In genomic region chr5:1930880-1931589, GRCh38 we compare ENCODE assay signal across 9 cellular contexts. TPM values are rescaled to one million over a fixed set of nuclear protein-coding genes. Genes with fewer than 3 reads are reported as not detected.
DNase-seq lines count a peak whose midpoint lies in the region; ATAC-seq, FAIRE-seq and TF ChIP-seq lines count a peak whose summit lies in the region.
"Had no signal": no experiment of that assay in that cellular context is flagged by ENCODE, and none has a peak within 500 bp of the region (broad histone marks: within the 10 kb centered on the region; RNA-seq: fewer than 3 reads in every experiment).

No MANE protein-coding gene starts in this region.

- no peak overlapping the region for H2AFZ ChIP-seq in GM12878 (ENCODE audit: control insufficient read depth, low read depth, low read length)
- no peak overlapping the region for H2AFZ ChIP-seq in trophoblast cell (ENCODE audit: insufficient read depth, low read length, poor library complexity)

- no peaks in the 10 kb centered on the region for H3K79me2 ChIP-seq in GM12878 (ENCODE audit: control insufficient read depth, insufficient read depth, low read length)
- H3K79me2 ChIP-seq in trophoblast cell (ENCODE audit: control insufficient read depth, insufficient read depth, low read length, poor library complexity), result no peaks in the 10 kb centered on the region

- H3K36me3 ChIP-seq in BE2C, result no peaks in the 10 kb centered on the region
- no peaks in the 10 kb centered on the region for H3K36me3 ChIP-seq in GM12878 (ENCODE audit: control insufficient read depth in 2 of 2, insufficient read depth in 2 of 2, low read length in 1 of 2)
- no peaks in the 10 kb centered on the region for H3K36me3 ChIP-seq in trophoblast cell (ENCODE audit: control insufficient read depth in 1 of 2, insufficient read depth in 2 of 2, low read length in 2 of 2)

- no peak for TF ChIP-seq POLR2A in GM12878 (IDR thresholded peaks at IDR 0.05; ENCODE audit: low read depth, low read length)

- no peak overlapping the region for H2BK12ac ChIP-seq in trophoblast cell (ENCODE audit: low read length)

- H3K9ac ChIP-seq in GM12878 (ENCODE audit: control insufficient read depth, insufficient read depth, low read length), result no peak overlapping the region
- no peak overlapping the region for H3K9ac ChIP-seq in trophoblast cell (ENCODE audit: low read length)

- TF ChIP-seq CTCF in BE2C (IDR thresholded peaks at IDR 0.05; ENCODE audit: low read depth, low read length), result no peak
- no peak for TF ChIP-seq CTCF in GM12878 (IDR thresholded peaks at IDR 0.05 in 2 of 3, conservative IDR thresholded peaks at IDR 0.05 in 1 of 3; ENCODE audit: control insufficient read depth in 2 of 3, extremely low read depth in 1 of 3, insufficient read depth in 1 of 3, low read depth in 3 of 3, low read length in 3 of 3)

- no peak overlapping the region for H2AK5ac ChIP-seq in trophoblast cell (ENCODE audit: low read length)

- POLR2A ChIA-PET in GM12878 (lab: Charles Lee), result no interaction called here

- no peak overlapping the region for H2BK5ac ChIP-seq in trophoblast cell (ENCODE audit: low read depth, low read length, poor library complexity)

- H3K27me3 ChIP-seq in BE2C (peaks cover 60% of the 10 kb centered on the region), GM12878 (replicated peaks in 1 of 2; ENCODE audit: control insufficient read depth in 2 of 2, insufficient read depth in 2 of 2, low read length in 1 of 2) (peaks cover 3 to 4% of the 10 kb centered on the region in 2 experiments; a peak in 3 of 4 replicates), trophoblast cell (ENCODE audit: insufficient read depth, low read length) (peaks cover 10% of the 10 kb centered on the region)

- WGBS in GM12878 (ENCODE audit: insufficient coverage, insufficient replicate concordance, low lambda C conversion rate, missing lambda C conversion rate), result 12% methylated on average over 50 of the region's 63 CpGs
- WGBS in trophoblast cell (ENCODE audit: extremely low coverage, insufficient coverage, insufficient read length), result no CpG with 5 or more reads among the region's 63 CpGs

- intact Hi-C loops in GM12878 (cut with micrococcal nuclease; ENCODE audit: unreplicated experiment), result no loop called here

- ATAC-seq in GM12878 (peak; percentile 27; the same call in 1 of the 3 replicates), HG03378 (IDR thresholded peaks at IDR 0.05; ENCODE audit: unreplicated experiment) (no peak)
- ATAC-seq: PC-3 had no signal

- no peak overlapping the region for H2BK120ac ChIP-seq in trophoblast cell (ENCODE audit: insufficient read depth, low read length, poor library complexity)

- no peak for FAIRE-seq in GM12878 (lab: Jason Lieb, UNC)

- H3K9me3 ChIP-seq in BE2C (no peaks in the 10 kb centered on the region), GM12878 (replicated peaks; ENCODE audit: control insufficient read depth, insufficient read depth, low read length) (no peaks in the 10 kb centered on the region), trophoblast cell (ENCODE audit: insufficient read depth, low read depth, low read length) (peaks cover 14% of the 10 kb centered on the region)

- RAD21 ChIA-PET in GM12878 (lab: Charles Lee; ENCODE audit: unreplicated experiment), result no interaction called here

- H3K4me2 ChIP-seq in GM12878 (ENCODE audit: control insufficient read depth, insufficient read depth) (no peak overlapping the region), trophoblast cell (ENCODE audit: low read length) (peak overlapping the region; percentile 77)

- SMC1A ChIA-PET in GM12878 (lab: Charles Lee; ENCODE audit: uncharacterized antibody, unreplicated experiment), result no interaction called here

- H3K27ac ChIP-seq in GM12878 (ENCODE audit: control insufficient read depth, insufficient read depth) (no peak overlapping the region), trophoblast cell (ENCODE audit: low read depth, low read length) (peak overlapping the region; percentile 1)

- no peaks in the 10 kb centered on the region for H4K20me1 ChIP-seq in GM12878 (ENCODE audit: control insufficient read depth, insufficient read depth)

- H3K4me3 ChIP-seq in BE2C (ENCODE audit: low read depth, low read length) (no peak overlapping the region), GM12878 (no peak overlapping the region), iPS-11a (ENCODE audit: low read depth, low read length) (peak overlapping the region; percentile 52), trophoblast cell (ENCODE audit: low read depth, low read length) (peak overlapping the region; percentile 58)

- no peaks in the 10 kb centered on the region for H3K79me1 ChIP-seq in trophoblast cell (ENCODE audit: low read length)

- DNase-seq in BE2C, result peak; percentile 13
- DNase-seq in GM12878 (ENCODE audit: low read depth, low spot score), result no peak
- DNase-seq in trophoblast cell, result peak in 1 of 2 donors; percentile 11
- DNase-seq in NCI-H1048 (lab: John Stamatoyannopoulos, UW), result no peak
- DNase-seq in activated gamma-delta T cell (lab: John Stamatoyannopoulos, UW), result no peak
- DNase-seq in SIG-M5 treated with dmso at 0.1 percent for 504 hours (lab: John Stamatoyannopoulos, UW; ENCODE audit: unreplicated experiment), result no peak
- DNase-seq: PC-3 had no signal

- H3K18ac ChIP-seq in trophoblast cell (ENCODE audit: low read length), result no peak overlapping the region

- no peak overlapping the region for H3K4ac ChIP-seq in trophoblast cell (ENCODE audit: low read depth, low read length)

- BruUV-seq in GM12878 (replicated peaks; lab: Mats Ljungman, UMichigan), result no TSS peak

- no peak overlapping the region for H4K91ac ChIP-seq in trophoblast cell (ENCODE audit: low read depth, low read length)

- no peak for TF ChIP-seq RAD21 in GM12878 (IDR thresholded peaks at IDR 0.05; ENCODE audit: insufficient read depth, low read depth, low read length)

- H4K12ac ChIP-seq in trophoblast cell (ENCODE audit: low read depth, low read length), result no peak overlapping the region

- H4K8ac ChIP-seq in trophoblast cell (ENCODE audit: low read depth, low read length), result peak overlapping the region; percentile 4

- no peak for TF ChIP-seq EP300 in GM12878 (IDR thresholded peaks at IDR 0.05; ENCODE audit: borderline replicate concordance in 1 of 2, control insufficient read depth in 1 of 2, low read depth in 2 of 2, low read length in 2 of 2)

- CTCF ChIA-PET in GM12878 (lab: Yijun Ruan, JAX), result no interaction called here

- H3K23ac ChIP-seq in trophoblast cell (ENCODE audit: low read length), result no peak overlapping the region

- in situ Hi-C loops in GM12878 (cut with MboI), result no loop called here

- no peak overlapping the region for H3K14ac ChIP-seq in trophoblast cell (ENCODE audit: low read length)

- H3K4me1 ChIP-seq in BE2C (no peaks in the 10 kb centered on the region), GM12878 (ENCODE audit: control insufficient read depth, insufficient read depth, low read length) (no peaks in the 10 kb centered on the region), trophoblast cell (ENCODE audit: control insufficient read depth in 1 of 2, insufficient read depth in 2 of 2, low read length in 2 of 2) (peaks cover 3 to 5% of the 10 kb centered on the region in 2 experiments)

TF ChIP-seq in GM12878, 131 proteins besides CTCF, POLR2A, EP300 and RAD21:
- TF ChIP-seq TAF1 (IDR thresholded peaks at IDR 0.05; ENCODE audit: borderline replicate concordance, low read depth, low read length) (no peak), ZNF207 (IDR thresholded peaks at IDR 0.05; ENCODE audit: borderline replicate concordance) (no peak), NR2C1 (IDR thresholded peaks at IDR 0.05) (no peak), ASH2L (IDR thresholded peaks at IDR 0.05; ENCODE audit: borderline replicate concordance, low read depth) (no peak), MEF2B (IDR thresholded peaks at IDR 0.05; ENCODE audit: partially characterized antibody, poor library complexity, severe bottlenecking) (no peak), RELB (IDR thresholded peaks at IDR 0.05; ENCODE audit: low read depth) (no peak), SUPT20H (IDR thresholded peaks at IDR 0.05; ENCODE audit: borderline replicate concordance, control insufficient read depth, low read depth, low read length) (no peak), HDAC6 (IDR thresholded peaks at IDR 0.05; ENCODE audit: unreplicated experiment) (peak; percentile 22)

RNA-seq across cellular contexts. Expression of gene IRX4, which starts 48.3 kb away (rescaled TPM):
- polyA plus RNA-seq in BE2C (2012; ENCODE audit: insufficient read depth, insufficient read length, low read depth), result not detected
- not detected in 2 replicates for total RNA-seq in GM12878 (2013; cell fraction: nucleolus; rRNA removed)
- total RNA-seq in GM12878 (2014; rRNA removed) (not detected in 2 replicates), GM12878 (2014; rRNA removed; fragmentation: Illumina TruSeq; extraction: Trizol) (not detected in 2 replicates), GM12878 (2021) (not detected in 2 replicates)
- not detected for polyA plus RNA-seq in GM12878 (2011; ENCODE audit: low read depth)
- polyA plus RNA-seq in GM12878 (2011; rRNA removed) (not detected in 2 replicates), GM12878 (2014; fragmentation: Illumina TruSeq; extraction: Trizol) (not detected in 2 replicates), GM12878 (2014; fragmentation: Nextera tagmentation; extraction: Ambion mirVana) (not detected), GM12878 (2014; rRNA removed) (not detected in 2 replicates), GM12878 (2016; fragmentation: Nextera tagmentation; extraction: Ambion mirVana) (not detected)
- not detected in 2 replicates for polyA plus RNA-seq in GM12878 (2011; cell fraction: cytosol; rRNA removed)
- not detected in 2 replicates for polyA plus RNA-seq in GM12878 (2011; cell fraction: nucleus; rRNA removed)
- polyA plus RNA-seq in GM12878 (2012), result 0.10 TPM in 1 of 2 replicates, not detected in the other
- not detected in 2 replicates for polyA minus RNA-seq in GM12878 (2011; rRNA and poly(A)+ RNA removed)
- polyA minus RNA-seq in GM12878 (2011; cell fraction: cytosol; rRNA and poly(A)+ RNA removed), result not detected in 2 replicates
- not detected in 2 replicates for polyA minus RNA-seq in GM12878 (2011; cell fraction: nucleus; rRNA and poly(A)+ RNA removed)
- 25.8 and 26.3 TPM in 2 replicates for polyA plus RNA-seq in trophoblast cell (2013)
- total RNA-seq: PC-3 had no signal

Comparison
In these comparisons a context has a peak if more than half of its experiments do, and no peak if none do; other contexts are left out.
1. H3K4me3 ChIP-seq: peak in iPS-11a (single experiment) and trophoblast cell (single experiment); none in BE2C (single experiment) and GM12878 (single experiment).